Comparison of ENCODE assay signal across 29 cellular contexts in the genomic region with DNA sequence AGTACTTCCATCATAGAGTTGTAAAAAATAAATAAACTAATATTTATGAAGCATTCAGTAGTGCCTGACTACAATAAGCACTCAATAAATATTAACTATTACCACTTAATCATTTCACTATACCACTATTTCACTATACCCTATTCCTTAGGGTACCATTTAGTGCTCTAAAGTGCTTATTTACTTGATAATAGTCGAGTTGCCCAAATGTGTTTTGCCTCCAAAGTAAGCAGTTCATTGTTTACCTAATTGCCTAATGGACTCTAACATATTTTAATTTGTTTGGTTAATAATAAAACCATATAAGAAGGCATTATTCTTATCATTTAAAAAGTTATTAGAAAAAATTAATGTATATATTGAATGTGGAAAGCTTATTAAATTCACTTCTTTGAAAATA. TPM values are rescaled to one million over a fixed set of nuclear protein-coding genes. Genes with fewer than 3 reads are reported as not detected.
"Had no signal": no experiment of that assay in that cellular context is flagged by ENCODE, and none has a peak within 500 bp of the region (broad histone marks: within the 10 kb centered on the region; RNA-seq: fewer than 3 reads in every experiment).

No MANE protein-coding gene starts in this region.

- H3K27ac ChIP-seq: esophagus squamous epithelium, heart right ventricle, left ventricle myocardium inferior, lower lobe of right lung, neutrophil, parathyroid adenoma, stomach, thyroid gland, vagina had no signal

- H3K79me2 ChIP-seq: parathyroid adenoma had no signal

- DNase-seq: cortex of kidney; effector memory CD8-positive, alpha-beta T cell; erythroblast; esophagus squamous epithelium; foreskin melanocyte; glutamatergic neuron; heart right ventricle; hippocampal formation; kidney glomerular epithelial cell; left colon; left ventricle myocardium inferior; lower lobe of right lung; naive thymus-derived CD8-positive, alpha-beta T cell; nephron progenitor cell; stimulated activated CD4-positive, alpha-beta T cell treated with anti-CD3 and anti-CD28 coated beads, Interleukin-12 subunit alpha, Interleukin-12 subunit beta, amount 100 ng/mL, for 4 hours; stimulated activated CD4-positive, alpha-beta T cell treated with anti-CD3 and anti-CD28 coated beads, Interleukin-1b, Interleukin-23, amount 100 ng/mL, for 48 hours; stimulated activated CD4-positive, alpha-beta T cell treated with anti-CD3 and anti-CD28 coated beads, Interleukin-4, amount 100 ng/mL, for 1 hour; stimulated activated CD8-positive, alpha-beta memory T cell treated with anti-CD3 and anti-CD28 coated beads, Interleukin-4, amount 100 ng/mL, for 48 hours; stimulated activated naive CD4-positive, alpha-beta T cell; stomach; thyroid gland; trophoblast cell had no signal

- H3K4me1 ChIP-seq: heart right ventricle, left ventricle myocardium inferior, lower lobe of right lung, parathyroid adenoma, stomach, thyroid gland, vagina had no signal

- ATAC-seq: effector memory CD8-positive, alpha-beta T cell; heart right ventricle; left colon; lower lobe of right lung; naive thymus-derived CD8-positive, alpha-beta T cell; sciatic nerve had no signal

- H3K36me3 ChIP-seq: esophagus squamous epithelium, heart right ventricle, left ventricle myocardium inferior, lower lobe of right lung, neutrophil, stomach, thyroid gland, vagina had no signal

- H3K4me3 ChIP-seq: esophagus squamous epithelium, heart right ventricle, left ventricle myocardium inferior, lower lobe of right lung, smooth muscle cell, stomach, thyroid gland, vagina had no signal

- H2AFZ ChIP-seq: parathyroid adenoma had no signal

- H3K27me3 ChIP-seq: esophagus squamous epithelium, heart right ventricle, neutrophil, stomach, thyroid gland, vagina had no signal

- H3K4me2 ChIP-seq: smooth muscle cell had no signal

- H3K9ac ChIP-seq: parathyroid adenoma had no signal

- FAIRE-seq: endometrium, islet of Langerhans had no signal

- H3K9me3 ChIP-seq: esophagus squamous epithelium, heart right ventricle, left ventricle myocardium inferior, lower lobe of right lung, neutrophil, stomach, thyroid gland, vagina had no signal

RNA-seq across cellular contexts. Expression of a gene that starts 33.0 kb away (rescaled TPM):
- polyA plus RNA-seq: naive thymus-derived CD8-positive, alpha-beta T cell had no signal
